1 cellular context compared by ENCODE assay signal in the genomic region with DNA sequence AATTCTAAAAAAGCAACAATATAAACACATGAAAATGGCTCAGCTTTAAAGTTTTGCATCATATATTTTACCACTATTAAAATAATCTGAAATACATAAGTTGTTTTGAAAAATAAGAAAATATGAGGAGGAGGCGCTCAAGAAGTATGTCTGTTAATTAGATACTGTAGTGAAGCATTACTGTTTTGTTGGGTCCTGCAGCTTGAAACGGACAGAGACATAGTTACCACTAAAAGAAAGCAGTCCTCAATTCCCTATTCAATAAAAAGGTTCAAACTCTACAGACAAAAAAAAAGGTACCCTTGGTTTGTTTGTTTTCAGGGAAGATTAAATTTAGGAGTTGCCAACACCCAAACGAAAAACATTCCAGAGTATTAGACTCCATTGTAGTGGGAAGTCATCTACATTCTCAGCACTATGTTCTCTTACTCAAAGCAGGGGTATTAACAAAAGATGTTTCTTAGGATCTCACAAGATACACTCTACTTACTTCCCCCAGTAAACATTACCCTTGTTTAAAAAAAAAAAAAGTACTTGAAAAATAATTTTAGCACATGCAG.
TF ChIP-seq lines count a peak whose summit lies in the region.

No MANE protein-coding gene starts in this region.

TF ChIP-seq in endothelial cell of umbilical vein, 7 proteins besides CTCF, POLR2A, EP300 and RAD21:
- TF ChIP-seq POLR2AphosphoS5 (IDR thresholded peaks at IDR 0.05; ENCODE audit: insufficient read depth, low read depth, low read length) (no peak), GATA2 (IDR thresholded peaks at IDR 0.05; ENCODE audit: insufficient read depth, insufficient read length, low read depth, low read length) (no peak), MYC (IDR thresholded peaks at IDR 0.05; ENCODE audit: low read depth, low read length) (no peak), EZH2 (IDR thresholded peaks at IDR 0.05; ENCODE audit: borderline replicate concordance, low read depth, low read length, severe bottlenecking) (no peak), FOS (IDR thresholded peaks at IDR 0.05; ENCODE audit: borderline replicate concordance, insufficient read depth, low read length) (no peak), JUN (IDR thresholded peaks at IDR 0.05; ENCODE audit: borderline replicate concordance, insufficient read depth, insufficient read length, low read depth) (no peak)
- TF ChIP-seq, protein P1, sequence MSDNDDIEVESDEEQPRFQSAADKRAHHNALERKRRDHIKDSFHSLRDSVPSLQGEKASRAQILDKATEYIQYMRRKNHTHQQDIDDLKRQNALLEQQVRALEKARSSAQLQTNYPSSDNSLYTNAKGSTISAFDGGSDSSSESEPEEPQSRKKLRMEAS (IDR thresholded peaks at IDR 0.05; ENCODE audit: insufficient read depth, insufficient read length) = no peak
TF ChIP-seq in endothelial cell of umbilical vein: peak in this region for 0.
